In the genomic region with DNA sequence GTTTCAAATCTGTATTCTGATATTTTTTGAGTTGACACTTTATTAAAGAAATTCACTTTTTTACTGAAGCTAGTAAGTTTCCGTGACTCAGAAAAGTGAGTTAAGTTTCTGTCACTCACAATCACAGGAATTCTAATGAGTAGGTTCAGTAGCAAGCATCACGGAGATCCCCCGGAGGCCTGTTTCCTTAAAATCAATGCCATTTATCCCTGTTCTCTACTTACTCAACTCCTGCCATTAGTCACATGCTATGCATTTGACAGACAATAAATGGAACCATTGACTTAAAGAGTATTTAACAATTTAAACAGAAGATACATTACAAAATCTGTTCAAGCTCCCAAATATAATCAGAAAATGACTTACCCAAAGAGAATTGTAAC, we compare ENCODE assay signal across 25 cellular contexts. TPM values are rescaled to one million over a fixed set of nuclear protein-coding genes. Genes with fewer than 3 reads are reported as not detected.
"Had no signal": no experiment of that assay in that cellular context is flagged by ENCODE, and none has a peak within 500 bp of the region (broad histone marks: within the 10 kb centered on the region; RNA-seq: fewer than 3 reads in every experiment).

No MANE protein-coding gene starts in this region.

- H3K9me3 Mint-ChIP-seq: activated T-cell treated with anti-CD3 and anti-CD28 coated beads, Interleukin-2, amount 50 U/mL, for 24 hours; activated T-helper 2 cell treated with anti-CD3 and anti-CD28 coated beads, Interferon-gamma antibody, Interleukin-2, Interleukin-4, amounts not matched to agents 10 μg/mL and 5 μg/mL and 100 μg/mL, durations not matched to agents 14 hours and 24 hours and 36 hours; effector memory CD8-positive, alpha-beta T cell; naive thymus-derived CD8-positive, alpha-beta T cell had no signal

- H3K4me3 Mint-ChIP-seq: activated T-cell treated with anti-CD3 and anti-CD28 coated beads, Interleukin-2, amount 50 U/mL, for 24 hours; effector memory CD8-positive, alpha-beta T cell had no signal

- H3K36me3 ChIP-seq: neutrophil, ovary, prostate gland, upper lobe of right lung had no signal

- H3K27ac ChIP-seq: body of pancreas, cardiac muscle cell, lower lobe of right lung, neutrophil, ovary, prostate gland, upper lobe of right lung had no signal

- H3K27me3 ChIP-seq: body of pancreas, cardiac muscle cell, neutrophil, ovary, upper lobe of right lung had no signal

- DNase-seq: activated CD4-positive, alpha-beta T cell treated with anti-CD3 and anti-CD28 coated beads for 1 hour; activated CD4-positive, alpha-beta T cell treated with anti-CD3 and anti-CD28 coated beads, Interleukin-2, amount 50 U/mL, for 4 hours; activated CD8-positive, alpha-beta memory T cell treated with anti-CD3 and anti-CD28 coated beads for 24 hours; activated CD8-positive, alpha-beta memory T cell treated with anti-CD3 and anti-CD28 coated beads, Interleukin-2, amount 50 U/mL, for 4 hours; activated naive CD4-positive, alpha-beta T cell; activated T-cell treated with anti-CD3 and anti-CD28 coated beads, Interleukin-2, amount 50 U/mL, for 24 hours; body of pancreas; effector memory CD8-positive, alpha-beta T cell; lower lobe of right lung; naive thymus-derived CD8-positive, alpha-beta T cell; ovary; stimulated activated CD4-positive, alpha-beta T cell treated with anti-CD3 and anti-CD28 coated beads, Interleukin-2, amount 100 ng/mL, for 48 hours; stimulated activated CD8-positive, alpha-beta memory T cell treated with anti-CD3 and anti-CD28 coated beads, Interleukin-4, amount 100 ng/mL, for 48 hours; stimulated activated naive CD4-positive, alpha-beta T cell treated with Interleukin-2 at 50 U/mL for 16 hours; T-helper 1 cell; upper lobe of right lung had no signal

- H3K4me3 ChIP-seq: body of pancreas, cardiac muscle cell, lower lobe of right lung, ovary, prostate gland, upper lobe of right lung had no signal

- H3K27ac Mint-ChIP-seq: activated T-helper 2 cell treated with anti-CD3 and anti-CD28 coated beads, Interferon-gamma antibody, Interleukin-2, Interleukin-4, amounts not matched to agents 10 μg/mL and 5 μg/mL and 100 μg/mL, durations not matched to agents 14 hours and 24 hours and 36 hours had no signal

- H3K9me3 ChIP-seq: body of pancreas, lower lobe of right lung, neutrophil, ovary, prostate gland, upper lobe of right lung had no signal

- H3K4me1 ChIP-seq: body of pancreas, prostate gland, upper lobe of right lung had no signal

- H3K27me3 Mint-ChIP-seq: activated T-cell treated with anti-CD3 and anti-CD28 coated beads, Interleukin-2, amount 50 U/mL, for 24 hours; effector memory CD8-positive, alpha-beta T cell; naive thymus-derived CD8-positive, alpha-beta T cell had no signal

- FAIRE-seq: endothelial cell of umbilical vein, TTC549 had no signal

- ATAC-seq: body of pancreas; effector memory CD8-positive, alpha-beta T cell; esophagus mucosa; left lobe of liver; lower lobe of right lung; naive thymus-derived CD8-positive, alpha-beta T cell; upper lobe of right lung had no signal

RNA-seq across cellular contexts. Expression of a gene that starts 31.7 kb away (rescaled TPM):
- total RNA-seq: cardiac muscle cell, chondrocyte, endothelial cell of umbilical vein had no signal
- polyA plus RNA-seq: cardiac muscle cell, endothelial cell of umbilical vein had no signal
